8 cellular contexts compared by ENCODE assay signal in genomic region chr6:153032255-153032882, GRCh38. TPM values are rescaled to one million over a fixed set of nuclear protein-coding genes. Genes with fewer than 3 reads are reported as not detected.
DNase-seq lines count a peak whose midpoint lies in the region; ATAC-seq and TF ChIP-seq lines count a peak whose summit lies in the region.

No MANE protein-coding gene starts in this region.

- ATAC-seq in aorta (ENCODE audit: low FRiP score) (peak; percentile 52), HG02938 (IDR thresholded peaks at IDR 0.05; ENCODE audit: unreplicated experiment) (no peak), HG02981 (IDR thresholded peaks at IDR 0.05; ENCODE audit: unreplicated experiment) (no peak)

- H3K9ac ChIP-seq in SK-N-MC (ENCODE audit: insufficient read length): no peak overlapping the region

- H3K4me3 ChIP-seq in BE2C (ENCODE audit: low read depth, low read length) (no peak overlapping the region), HFF-Myc (replicated peaks; ENCODE audit: low read depth, low read length) (no peak overlapping the region), SK-N-MC (peak overlapping the region; percentile 26; the same call in 1 of the 2 replicates), aorta (ENCODE audit: low read length in 2 of 2) (no peak overlapping the region), MG63 (no peak overlapping the region)

- H3K36me3 ChIP-seq in BE2C (no peaks in the 10 kb centered on the region), SK-N-MC (ENCODE audit: insufficient read depth, low read length) (no peaks in the 10 kb centered on the region), aorta (ENCODE audit: control insufficient read depth in 1 of 2, insufficient read depth in 2 of 2, low read length in 1 of 2) (no peaks in the 10 kb centered on the region), MG63 (no peaks in the 10 kb centered on the region)

- peak; percentile 33 for TF ChIP-seq CTCF in BE2C (IDR thresholded peaks at IDR 0.05; ENCODE audit: low read depth, low read length)
- no peak for TF ChIP-seq CTCF in HFF-Myc (IDR thresholded peaks at IDR 0.05; ENCODE audit: low read depth, low read length, missing control alignments)

- H3K4me1 ChIP-seq in BE2C: no peaks in the 10 kb centered on the region
- no peaks in the 10 kb centered on the region for H3K4me1 ChIP-seq in aorta (ENCODE audit: control insufficient read depth in 1 of 2, insufficient read depth in 2 of 2, low read length in 2 of 2)

- 5 to 18% methylated on average over 9 of the region's 9 CpGs for WGBS in aorta, 2 donors

- H3K27me3 ChIP-seq in BE2C: no peaks in the 10 kb centered on the region
- no peaks in the 10 kb centered on the region for H3K27me3 ChIP-seq in aorta (ENCODE audit: control insufficient read depth in 1 of 2, insufficient read depth in 2 of 2, low read length in 1 of 2)
- 0 out of 2 replicates have a peak, but pooled peaks cover 2% of the 10 kb centered on the region for H3K27me3 ChIP-seq in MG63

- DNase-seq in BE2C (no peak), HFF-Myc (ENCODE audit: extremely low read depth, low read depth) (peak; percentile 37), SK-N-MC (ENCODE audit: low read depth, low spot score) (peak; percentile 72), globus pallidus (ENCODE audit: low spot score) (peak; percentile 25), aorta (no peak), MG63 (no peak)

- intact Hi-C loops in aorta (cut with DNase I): loop anchor here (1.0 to 10.0 kb wide), 5 partner anchors 76 to 922 kb away; no protein-coding TSS in a partner anchor

- H3K27ac ChIP-seq in SK-N-MC: no peak overlapping the region; the same call in 1 of the 2 replicates
- H3K27ac ChIP-seq in aorta (ENCODE audit: low read depth in 1 of 2, low read length in 2 of 2): no peak overlapping the region

- H3K9me3 ChIP-seq in BE2C (no peaks in the 10 kb centered on the region), SK-N-MC (ENCODE audit: low read depth, low read length) (no peaks in the 10 kb centered on the region), aorta (ENCODE audit: control insufficient read depth, low read length) (no peaks in the 10 kb centered on the region), MG63 (no peaks in the 10 kb centered on the region)

RNA-seq across cellular contexts. Expression of gene MTRF1L, which starts 29.9 kb away (rescaled TPM):
- 47.8 TPM for polyA plus RNA-seq in BE2C (2012; ENCODE audit: insufficient read depth, insufficient read length, low read depth)
- total RNA-seq in aorta: 10 to 100 TPM; 16.0 to 23.6 TPM
- 10 to 100 TPM; 22.0 to 45.1 TPM for polyA plus RNA-seq in aorta
- total RNA-seq in MG63 (2014; rRNA removed; shearing (Covaris generic); ENCODE audit: low replicate concordance): 14.6 and 23.1 TPM in 2 replicates

RNA-seq across cellular contexts. Expression of gene FBXO5, which starts 49.5 kb away (rescaled TPM):
- polyA plus RNA-seq in BE2C (2012; ENCODE audit: insufficient read depth, insufficient read length, low read depth): 8.9 TPM
- 1 to 10 TPM; 4.8 to 6.0 TPM for total RNA-seq in aorta
- polyA plus RNA-seq in aorta: 1 to 10 TPM; 2.5 to 3.1 TPM
- 24.3 and 29.2 TPM in 2 replicates for total RNA-seq in MG63 (2014; rRNA removed; shearing (Covaris generic); ENCODE audit: low replicate concordance)

Comparison
In these comparisons a context has a peak if more than half of its experiments do, and no peak if none do; other contexts are left out.
1. DNase-seq: peak in HFF-Myc (single experiment), SK-N-MC (single experiment) and globus pallidus (single experiment); none in BE2C (single experiment), aorta (0 of 2) and MG63 (single experiment).